Comparison of ENCODE assay signal across 30 cellular contexts in genomic region chr19:46456930-46457329, GRCh38. TPM values are rescaled to one million over a fixed set of nuclear protein-coding genes. Genes with fewer than 3 reads are reported as not detected.
"Had no signal": no experiment of that assay in that cellular context is flagged by ENCODE, and none has a peak within 500 bp of the region (broad histone marks: within the 10 kb centered on the region; RNA-seq: fewer than 3 reads in every experiment).

No MANE protein-coding gene starts in this region.

- H3K4me2 ChIP-seq: hepatocyte had no signal

- H3K27me3 ChIP-seq: hepatocyte, pancreas, suprapubic skin, upper lobe of left lung had no signal

- H3K36me3 Mint-ChIP-seq: memory B cell; naive thymus-derived CD4-positive, alpha-beta T cell; natural killer cell treated with Interleukin-12 subunit alpha and Interleukin-12 subunit beta and Interleukin-15 and Interleukin-18, amount 100 ng/mL, for 72 hours; stimulated activated effector memory CD8-positive, alpha-beta T cell treated with anti-CD3 and anti-CD28 coated beads, Interleukin-12 subunit alpha, Interleukin-12 subunit beta, amount 100 ng/mL, for 72 hours had no signal

- H3K36me3 ChIP-seq: heart right ventricle, left ventricle myocardium inferior, pancreas, prostate gland, suprapubic skin, transverse colon, upper lobe of left lung had no signal

- DNase-seq: heart right ventricle; islet precursor cell; left ventricle myocardium inferior; midbrain; mucosa of descending colon; naive thymus-derived CD4-positive, alpha-beta T cell; pancreas; posterior cingulate gyrus; retina; right cardiac atrium; stimulated activated CD4-positive, alpha-beta T cell treated with anti-CD3 and anti-CD28 coated beads, Interleukin-12 subunit alpha, Interleukin-12 subunit beta, amount 100 ng/mL, for 4 hours; stimulated activated CD4-positive, alpha-beta T cell treated with anti-CD3 and anti-CD28 coated beads, Interleukin-15, amount 100 ng/mL, for 24 hours; stimulated activated CD4-positive, alpha-beta T cell treated with anti-CD3 and anti-CD28 coated beads, Interleukin-2, amount 100 ng/mL, for 24 hours; stimulated activated CD4-positive, alpha-beta T cell treated with anti-CD3 and anti-CD28 coated beads, Interleukin-4, amount 100 ng/mL, for 24 hours; stimulated activated naive CD4-positive, alpha-beta T cell; transverse colon; upper lobe of left lung had no signal

- ATAC-seq: heart right ventricle; mucosa of descending colon; naive thymus-derived CD4-positive, alpha-beta T cell; natural killer cell treated with Interleukin-12 subunit alpha and Interleukin-12 subunit beta and Interleukin-15 and Interleukin-18, amount 100 ng/mL, for 72 hours; pancreas; right cardiac atrium; sciatic nerve; stimulated activated effector memory CD8-positive, alpha-beta T cell treated with anti-CD3 and anti-CD28 coated beads, Interleukin-12 subunit alpha, Interleukin-12 subunit beta, amount 100 ng/mL, for 72 hours had no signal

- H3K27ac Mint-ChIP-seq: memory B cell; naive thymus-derived CD4-positive, alpha-beta T cell; natural killer cell treated with Interleukin-12 subunit alpha and Interleukin-12 subunit beta and Interleukin-15 and Interleukin-18, amount 100 ng/mL, for 72 hours; stimulated activated effector memory CD8-positive, alpha-beta T cell treated with anti-CD3 and anti-CD28 coated beads, Interleukin-12 subunit alpha, Interleukin-12 subunit beta, amount 100 ng/mL, for 72 hours; stimulated activated naive CD8-positive, alpha-beta T cell treated with anti-CD3 and anti-CD28 coated beads, Interleukin-15, Interleukin-2, amounts not matched to agents 100 ng/mL and 50 ng/mL, for 24 hours had no signal

- H3K9me3 ChIP-seq: heart right ventricle, left ventricle myocardium inferior, mucosa of descending colon, pancreas, prostate gland, suprapubic skin, transverse colon, upper lobe of left lung had no signal

- H3K79me2 ChIP-seq: hepatocyte had no signal

- H3K4me1 Mint-ChIP-seq: memory B cell; naive thymus-derived CD4-positive, alpha-beta T cell; stimulated activated effector memory CD8-positive, alpha-beta T cell treated with anti-CD3 and anti-CD28 coated beads, Interleukin-12 subunit alpha, Interleukin-12 subunit beta, amount 100 ng/mL, for 72 hours had no signal

- H3K4me3 ChIP-seq: heart right ventricle, hepatocyte, left ventricle myocardium inferior, lung, mucosa of descending colon, pancreas, prostate gland, skin epidermis, suprapubic skin, transverse colon, upper lobe of left lung had no signal

- H3K4me3 Mint-ChIP-seq: memory B cell; naive thymus-derived CD4-positive, alpha-beta T cell; natural killer cell treated with Interleukin-12 subunit alpha and Interleukin-12 subunit beta and Interleukin-15 and Interleukin-18, amount 100 ng/mL, for 72 hours; stimulated activated effector memory CD8-positive, alpha-beta T cell treated with anti-CD3 and anti-CD28 coated beads, Interleukin-12 subunit alpha, Interleukin-12 subunit beta, amount 100 ng/mL, for 72 hours; stimulated activated naive CD8-positive, alpha-beta T cell treated with anti-CD3 and anti-CD28 coated beads, Interleukin-15, Interleukin-2, amounts not matched to agents 100 ng/mL and 50 ng/mL, for 24 hours had no signal

- H3K27ac ChIP-seq: heart right ventricle, hepatocyte, left ventricle myocardium inferior, pancreas, prostate gland, skin epidermis, suprapubic skin, transverse colon, upper lobe of left lung had no signal

- H3K9me3 Mint-ChIP-seq: memory B cell; naive thymus-derived CD4-positive, alpha-beta T cell; natural killer cell treated with Interleukin-12 subunit alpha and Interleukin-12 subunit beta and Interleukin-15 and Interleukin-18, amount 100 ng/mL, for 72 hours; stimulated activated effector memory CD8-positive, alpha-beta T cell treated with anti-CD3 and anti-CD28 coated beads, Interleukin-12 subunit alpha, Interleukin-12 subunit beta, amount 100 ng/mL, for 72 hours; stimulated activated naive CD8-positive, alpha-beta T cell treated with anti-CD3 and anti-CD28 coated beads, Interleukin-15, Interleukin-2, amounts not matched to agents 100 ng/mL and 50 ng/mL, for 24 hours had no signal

- H2AFZ ChIP-seq: hepatocyte had no signal

- H3K4me1 ChIP-seq: heart right ventricle, left ventricle myocardium inferior, pancreas, prostate gland, upper lobe of left lung had no signal

RNA-seq across cellular contexts. Expression of gene PNMA8A, which starts 14.4 kb away (rescaled TPM):
- total RNA-seq: natural killer cell treated with Interleukin-12 subunit alpha and Interleukin-12 subunit beta and Interleukin-15 and Interleukin-18, amount 100 ng/mL, for 72 hours had no signal

RNA-seq across cellular contexts. Expression of gene PNMA8C, which starts 28.2 kb away (rescaled TPM):
- total RNA-seq: left ventricle myocardium inferior; lower leg skin; mesenteric fat pad; naive thymus-derived CD4-positive, alpha-beta T cell; natural killer cell treated with Interleukin-12 subunit alpha and Interleukin-12 subunit beta and Interleukin-15 and Interleukin-18, amount 100 ng/mL, for 72 hours; sciatic nerve; subcutaneous adipose tissue; transverse colon had no signal

RNA-seq across cellular contexts. Expression of gene PNMA8B, which starts 38.7 kb away (rescaled TPM):
- total RNA-seq: natural killer cell treated with Interleukin-12 subunit alpha and Interleukin-12 subunit beta and Interleukin-15 and Interleukin-18, amount 100 ng/mL, for 72 hours had no signal

RNA-seq across cellular contexts. Expression of gene CCDC8, which starts 43.6 kb away (rescaled TPM):
- total RNA-seq: naive thymus-derived CD4-positive, alpha-beta T cell; natural killer cell treated with Interleukin-12 subunit alpha and Interleukin-12 subunit beta and Interleukin-15 and Interleukin-18, amount 100 ng/mL, for 72 hours had no signal
